ENCODE assay signal across 11 cellular contexts in genomic region chr11:68302256-68303054, GRCh38. TPM values are rescaled to one million over a fixed set of nuclear protein-coding genes. Genes with fewer than 3 reads are reported as not detected.
DNase-seq lines count a peak whose midpoint lies in the region; ATAC-seq and TF ChIP-seq lines count a peak whose summit lies in the region.
"Had no signal": no experiment of that assay in that cellular context is flagged by ENCODE, and none has a peak within 500 bp of the region (broad histone marks: within the 10 kb centered on the region; RNA-seq: fewer than 3 reads in every experiment).

No MANE protein-coding gene starts in this region.

- peaks cover 0 to 6% (median 0%) of the 10 kb centered on the region in 11 experiments; a peak in 3 of 22 replicates for H3K36me3 ChIP-seq in BLaER1 treated with 17β-estradiol and CSF1 and Interleukin-3, amounts not matched to agents 10 nM and 100 nM
- no peaks in the 10 kb centered on the region for H3K36me3 ChIP-seq in kidney epithelial cell (ENCODE audit: control insufficient read depth, insufficient read depth, low read length)
- H3K36me3 ChIP-seq: uterus had no signal

- H3K4me3 ChIP-seq in BLaER1 treated with 17β-estradiol and CSF1 and Interleukin-3, amounts not matched to agents 10 nM and 100 nM, result no peak overlapping the region
- H3K4me3 ChIP-seq in kidney epithelial cell (ENCODE audit: low read depth, low read length), result no peak overlapping the region
- H3K4me3 ChIP-seq: uterus had no signal

- peak overlapping the region; percentile 56 to 90 (median 77) for H3K4me2 ChIP-seq in BLaER1 treated with 17β-estradiol and CSF1 and Interleukin-3, amounts not matched to agents 10 nM and 100 nM

- H3K27ac ChIP-seq in BLaER1 treated with 17β-estradiol and CSF1 and Interleukin-3, amounts not matched to agents 10 nM and 100 nM, result peak overlapping the region in 9 of 11 experiments; percentile 30 to 76 (median 63); a peak in 17 of 22 replicates
- H3K27ac ChIP-seq: uterus had no signal

- peak; percentile 42 for DNase-seq in HK-2 (ENCODE audit: unreplicated experiment)
- DNase-seq in SK-N-DZ (ENCODE audit: low spot score), result peak; percentile 57
- DNase-seq in kidney epithelial cell (ENCODE audit: low read depth), result peak; percentile 25
- DNase-seq in NCI-H1694 (lab: John Stamatoyannopoulos, UW), result no peak
- no peak for DNase-seq in erythroblast (lab: John Stamatoyannopoulos, UW)
- no peak for DNase-seq in NCI-H1105 (lab: John Stamatoyannopoulos, UW)
- DNase-seq: activated T-cell treated with anti-CD3 and anti-CD28 coated beads, Interleukin-2, amount 50 U/mL, for 4 hours; mesendoderm; uterus had no signal

- peaks cover 8 to 18% (median 14%) of the 10 kb centered on the region in 11 experiments for H3K9me3 ChIP-seq in BLaER1 treated with 17β-estradiol and CSF1 and Interleukin-3, amounts not matched to agents 10 nM and 100 nM (replicated peaks in 1 of 11)
- H3K9me3 ChIP-seq: uterus had no signal

- no peak for TF ChIP-seq POLR2A in erythroblast (IDR thresholded peaks at IDR 0.05; ENCODE audit: low read length)

- no peak for ATAC-seq in GM21717 (IDR thresholded peaks at IDR 0.05; ENCODE audit: unreplicated experiment)
- ATAC-seq: activated T-cell treated with anti-CD3 and anti-CD28 coated beads, Interleukin-2, amount 50 U/mL, for 4 hours had no signal

- peak overlapping the region in 8 of 11 experiments; percentile 4 to 53 (median 31); a peak in 13 of 22 replicates for H3K9ac ChIP-seq in BLaER1 treated with 17β-estradiol and CSF1 and Interleukin-3, amounts not matched to agents 10 nM and 100 nM

- H4K20me1 ChIP-seq in BLaER1 treated with 17β-estradiol and CSF1 and Interleukin-3, amounts not matched to agents 10 nM and 100 nM, result no peaks in the 10 kb centered on the region; a peak in 1 of 22 replicates

- H3K4me1 ChIP-seq in BLaER1 treated with 17β-estradiol and CSF1 and Interleukin-3, amounts not matched to agents 10 nM and 100 nM, result peaks cover 34 to 70% (median 65%) of the 10 kb centered on the region in 10 experiments
- H3K4me1 ChIP-seq: uterus had no signal

- no peaks in the 10 kb centered on the region for H3K27me3 ChIP-seq in BLaER1 treated with 17β-estradiol and CSF1 and Interleukin-3, amounts not matched to agents 10 nM and 100 nM
- no peaks in the 10 kb centered on the region for H3K27me3 ChIP-seq in kidney epithelial cell (ENCODE audit: control insufficient read depth, insufficient read depth, low read length)
- H3K27me3 ChIP-seq: uterus had no signal

- no peak for TF ChIP-seq CTCF in kidney epithelial cell (IDR thresholded peaks at IDR 0.05; ENCODE audit: insufficient read depth, low read length, poor library complexity, severe bottlenecking)

RNA-seq across cellular contexts. Expression of gene LRP5, which starts 9.9 kb away (rescaled TPM):
- 19.9 and 24.3 TPM in 2 replicates for polyA plus RNA-seq in SK-N-DZ (2014; cell fraction: cytosol; rRNA removed)
- polyA plus RNA-seq in SK-N-DZ (2014; cell fraction: nucleus; rRNA removed), result 16.7 and 27.5 TPM in 2 replicates
- total RNA-seq in kidney epithelial cell, result 31.2 and 31.6 TPM in 2 replicates

RNA-seq across cellular contexts. Expression of gene C11orf24, which starts 30.7 kb away (rescaled TPM):
- 36.0 and 75.0 TPM in 2 replicates for polyA plus RNA-seq in SK-N-DZ (2014; cell fraction: cytosol; rRNA removed)
- polyA plus RNA-seq in SK-N-DZ (2014; cell fraction: nucleus; rRNA removed), result 26.4 and 29.5 TPM in 2 replicates
- 27.5 and 56.8 TPM in 2 replicates for total RNA-seq in kidney epithelial cell

Comparison
In these comparisons a context has a peak if more than half of its experiments do, and no peak if none do; other contexts are left out.
1. DNase-seq: peak in HK-2 (single experiment), SK-N-DZ (single experiment) and kidney epithelial cell (single experiment); none in NCI-H1694 (single experiment), erythroblast (0 of 2) and NCI-H1105 (single experiment).